Comparison of ENCODE assay signal across 11 cellular contexts in the genomic region with DNA sequence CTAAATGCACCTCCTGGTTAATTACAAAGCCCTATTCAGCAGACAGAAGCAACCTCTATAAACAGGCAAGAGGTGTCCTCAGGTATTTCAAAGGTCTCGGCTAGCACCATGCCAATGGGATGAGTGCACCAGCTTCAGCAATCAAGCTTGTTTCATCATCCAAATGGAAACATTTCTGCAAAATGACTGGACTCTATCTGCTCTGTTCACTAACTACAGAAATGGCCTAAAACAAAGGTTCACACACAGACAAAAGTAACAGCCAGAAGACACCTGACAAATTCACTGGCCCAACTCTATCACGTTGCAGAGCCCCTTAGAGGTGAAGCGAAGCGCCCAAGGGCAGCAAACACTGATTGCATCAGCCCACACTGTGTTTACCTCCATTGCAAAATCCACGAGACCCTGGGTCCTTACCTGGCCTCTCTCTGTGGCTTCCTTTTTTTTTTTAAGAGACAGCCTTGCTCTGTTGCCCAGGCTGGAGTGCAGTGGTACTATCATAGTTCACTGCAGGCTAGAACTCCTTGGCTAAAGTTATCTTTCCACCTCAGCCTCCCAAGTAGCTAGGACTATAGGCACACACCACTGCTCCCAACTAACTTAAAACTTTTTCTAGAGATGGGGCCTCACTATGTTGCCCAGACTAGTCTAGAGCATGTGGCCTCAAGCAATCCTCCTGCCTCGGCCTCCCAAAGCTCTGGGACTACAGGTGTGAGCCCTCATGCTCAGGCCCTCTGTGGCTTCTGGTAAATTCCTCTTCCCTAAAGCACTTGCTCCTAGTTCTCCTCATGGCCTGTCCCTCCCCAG. TPM values are rescaled to one million over a fixed set of nuclear protein-coding genes. Genes with fewer than 3 reads are reported as not detected.
DNase-seq lines count a peak whose midpoint lies in the region; ATAC-seq and TF ChIP-seq lines count a peak whose summit lies in the region.
"Had no signal": no experiment of that assay in that cellular context is flagged by ENCODE, and none has a peak within 500 bp of the region (broad histone marks: within the 10 kb centered on the region; RNA-seq: fewer than 3 reads in every experiment).

No MANE protein-coding gene starts in this region.

- H4K20me1 ChIP-seq in IMR-90 (ENCODE audit: insufficient read depth, low read length), result no peaks in the 10 kb centered on the region

- peak; percentile 36 for DNase-seq in DMS79 treated with DMSO at 0.1 percent for 48 hours (lab: John Stamatoyannopoulos, UW)
- no peak for DNase-seq in DMS79 (lab: John Stamatoyannopoulos, UW)
- DNase-seq in IMR-90, result peak; percentile 71
- no peak for DNase-seq in adipocyte (ENCODE audit: low read depth)
- no peak for DNase-seq in naive thymus-derived CD4-positive, alpha-beta T cell
- DNase-seq in dermis blood vessel endothelial cell, result no peak
- no peak for DNase-seq in putamen (ENCODE audit: low spot score)
- no peak for DNase-seq in effector CD4-positive, alpha-beta T cell
- DNase-seq: midbrain, NCI-H187 treated with DMSO at 0.1 percent for 48 hours had no signal

- H3K27me3 ChIP-seq in IMR-90 (ENCODE audit: control insufficient read depth, insufficient read depth, low read length) (no peaks in the 10 kb centered on the region), adipocyte (replicated peaks; ENCODE audit: control insufficient read depth, insufficient read depth, low read length) (no peaks in the 10 kb centered on the region)
- no peaks in the 10 kb centered on the region for H3K27me3 ChIP-seq in naive thymus-derived CD4-positive, alpha-beta T cell (ENCODE audit: control insufficient read depth in 2 of 2, insufficient read depth in 2 of 2, low read length in 2 of 2)

- peak overlapping the region; percentile 98 for H2BK120ac ChIP-seq in IMR-90 (ENCODE audit: low read depth, low read length)

- WGBS in IMR-90 (ENCODE audit: extremely low coverage in 2 of 2, insufficient read length in 1 of 2), 2 experiments, result no CpG with 5 or more reads among the region's 6 CpGs

- H3K4me2 ChIP-seq in IMR-90 (ENCODE audit: low read depth, low read length), result no peak overlapping the region

- no peaks in the 10 kb centered on the region for H3K9me3 Mint-ChIP-seq in naive thymus-derived CD4-positive, alpha-beta T cell

- peak overlapping the region; percentile 86 for H4K91ac ChIP-seq in IMR-90 (ENCODE audit: insufficient read depth, low read depth, low read length)

- H3K9me3 ChIP-seq in IMR-90 (ENCODE audit: control insufficient read depth, insufficient read depth, low read length) (no peaks in the 10 kb centered on the region), adipocyte (ENCODE audit: control insufficient read depth, low read length) (no peaks in the 10 kb centered on the region)
- H3K9me3 ChIP-seq in naive thymus-derived CD4-positive, alpha-beta T cell (ENCODE audit: control insufficient read depth in 2 of 3, low read length in 3 of 3), result no peaks in the 10 kb centered on the region

- no peak for TF ChIP-seq POLR2A in IMR-90 (IDR thresholded peaks at IDR 0.05; ENCODE audit: low read depth, low read length)

- BruUV-seq in IMR-90 (replicated peaks; lab: Mats Ljungman, UMichigan), result no TSS peak

- H4K8ac ChIP-seq in IMR-90 (ENCODE audit: low read depth in 2 of 2, low read length in 2 of 2), result peak overlapping the region; percentile 59 to 97; a peak in 2 of 4 replicates

- peaks cover 30% of the 10 kb centered on the region for H3K9me1 ChIP-seq in IMR-90 (ENCODE audit: insufficient read depth, low read length)

- peak overlapping the region; percentile 6; the same call in 1 of the 2 replicates for H3K27ac ChIP-seq in IMR-90 (ENCODE audit: insufficient read depth, low read length)
- H3K27ac ChIP-seq in naive thymus-derived CD4-positive, alpha-beta T cell (ENCODE audit: low read depth, low read length), result peak overlapping the region; percentile 73
- H3K27ac ChIP-seq: 22Rv1 had no signal

- in situ Hi-C loops in IMR-90 (cut with MboI; ENCODE audit: low sequenced_read_pairs), result loop anchor here (5.0 to 25.0 kb wide), 3 partner anchors 83 to 737 kb away; a partner anchor contains a TSS

- H3K27me3 Mint-ChIP-seq in naive thymus-derived CD4-positive, alpha-beta T cell, result no peaks in the 10 kb centered on the region

- H2AFZ ChIP-seq in IMR-90 (replicated peaks; ENCODE audit: low read length, poor library complexity), result no peak overlapping the region

- H3K27ac Mint-ChIP-seq in naive thymus-derived CD4-positive, alpha-beta T cell, result peak overlapping the region; percentile 87 to 99 (median 95)

- H3K36me3 ChIP-seq in IMR-90 (ENCODE audit: control insufficient read depth, insufficient read depth, low read length) (no peaks in the 10 kb centered on the region), adipocyte (ENCODE audit: control insufficient read depth, insufficient read depth, low read length, severe bottlenecking) (no peaks in the 10 kb centered on the region)
- H3K36me3 ChIP-seq in naive thymus-derived CD4-positive, alpha-beta T cell (ENCODE audit: control insufficient read depth in 2 of 3, insufficient read depth in 3 of 3, low read length in 3 of 3), result no peaks in the 10 kb centered on the region

- H3K4me3 ChIP-seq in IMR-90 (ENCODE audit: insufficient read depth, low read depth, low read length) (no peak overlapping the region), adipocyte (ENCODE audit: low read length) (peak overlapping the region; percentile 73)
- no peak overlapping the region for H3K4me3 ChIP-seq in naive thymus-derived CD4-positive, alpha-beta T cell (ENCODE audit: low read length)

- CTCF ChIA-PET in IMR-90 (lab: Yijun Ruan, JAX), result interaction anchor here (0.8 to 4.2 kb wide), 2 partner anchors 8 to 82 kb away, joined by 3 to 23 read pairs; a partner anchor contains a TSS
- CTCF ChIA-PET in naive thymus-derived CD4-positive, alpha-beta T cell (lab: Charles Lee), result interaction anchor here (2.3 to 10.2 kb wide), 4 partner anchors 9 to 84 kb away, joined by 11 to 209 read pairs (median 18); a partner anchor contains a TSS

- peaks cover 9 to 63% of the 10 kb centered on the region in 2 experiments; a peak in 3 of 4 replicates for H3K79me1 ChIP-seq in IMR-90 (ENCODE audit: low read depth in 1 of 2, low read length in 2 of 2)

- peak overlapping the region; percentile 13 to 86 (median 80) for H3K4me3 Mint-ChIP-seq in naive thymus-derived CD4-positive, alpha-beta T cell

- no peak for ATAC-seq in IMR-90 (ENCODE audit: low read depth)
- no peak for ATAC-seq in naive thymus-derived CD4-positive, alpha-beta T cell

- dilution Hi-C loops in IMR-90 (cut with HindIII; ENCODE audit: low sequenced_read_pairs, unreplicated experiment), result no loop called here

- 0 out of 2 replicates have a peak overlapping the region, but pooled peaks have one; percentile 22 for H3K18ac ChIP-seq in IMR-90 (ENCODE audit: low read depth, low read length)

- peak overlapping the region; percentile 97 for H3K4ac ChIP-seq in IMR-90 (ENCODE audit: low read depth, low read length)

- no peak for TF ChIP-seq CTCF in IMR-90 (conservative IDR thresholded peaks at IDR 0.05; ENCODE audit: low read depth, low read length)

- H2BK5ac ChIP-seq in IMR-90 (ENCODE audit: low read depth, low read length, poor library complexity, severe bottlenecking), result peak overlapping the region; percentile 94

- H3K36me3 Mint-ChIP-seq in naive thymus-derived CD4-positive, alpha-beta T cell, result peaks cover 0 to 4% (median 2%) of the 10 kb centered on the region in 5 donors

- peaks cover 47 to 74% (median 69%) of the 10 kb centered on the region in 7 donors for H3K4me1 Mint-ChIP-seq in naive thymus-derived CD4-positive, alpha-beta T cell

- H3K4me1 ChIP-seq in IMR-90 (ENCODE audit: control insufficient read depth, insufficient read depth, low read length) (peaks cover 39% of the 10 kb centered on the region), adipocyte (ENCODE audit: control insufficient read depth, insufficient read depth, low read length) (peaks cover 68% of the 10 kb centered on the region)
- H3K4me1 ChIP-seq in naive thymus-derived CD4-positive, alpha-beta T cell (ENCODE audit: control insufficient read depth in 2 of 2, insufficient read depth in 2 of 2, low read length in 2 of 2), result peaks cover 45 to 54% of the 10 kb centered on the region in 2 donors

- POLR2A ChIA-PET in IMR-90 (lab: Charles Lee; ENCODE audit: unreplicated experiment), result no interaction called here
- POLR2A ChIA-PET in naive thymus-derived CD4-positive, alpha-beta T cell (lab: Charles Lee), result interaction anchor here (1.1 to 17.2 kb wide), 5 partner anchors 9 to 79 kb away, joined by 3 to 255 read pairs (median 22); a partner anchor contains a TSS

- H2AK9ac ChIP-seq in IMR-90 (replicated peaks; ENCODE audit: low read depth, low read length, poor library complexity), result peak overlapping the region; percentile 74

- TF ChIP-seq RAD21 in IMR-90 (IDR thresholded peaks at IDR 0.05; ENCODE audit: low read length), result no peak

- intact Hi-C loops in IMR-90 (cut with micrococcal nuclease), result loop anchor here (5.0 kb wide), 1 partner anchor 63 kb away; no protein-coding TSS in a partner anchor
- intact Hi-C loops in naive thymus-derived CD4-positive, alpha-beta T cell (cut with micrococcal nuclease), result loop anchor here in 1 of 2 donors (1.0 kb wide), 2 partner anchors 9 kb away; a partner anchor contains a TSS

- peak overlapping the region; percentile 83; the same call in 1 of the 2 replicates for H3K23ac ChIP-seq in IMR-90 (ENCODE audit: low read depth, low read length)

- peak overlapping the region; percentile 89 for H3K14ac ChIP-seq in IMR-90 (replicated peaks; ENCODE audit: low read depth, low read length)

- H2BK15ac ChIP-seq in IMR-90 (ENCODE audit: low read depth, low read length), result peak overlapping the region; percentile 67; the same call in 1 of the 3 replicates

- H2BK20ac ChIP-seq in IMR-90 (ENCODE audit: low read depth, low read length), result peak overlapping the region; percentile 91

- H3K9ac ChIP-seq in IMR-90 (ENCODE audit: low read depth, low read length) (no peak overlapping the region), adipocyte (ENCODE audit: low read length) (peak overlapping the region; percentile 91)

- peak overlapping the region; percentile 35; the same call in 1 of the 2 replicates for H3K56ac ChIP-seq in IMR-90 (ENCODE audit: extremely low read depth, insufficient read depth, low read length)

- peak overlapping the region; percentile 91 for H2AK5ac ChIP-seq in IMR-90 (ENCODE audit: low read depth, low read length)

- no peak overlapping the region for H4K5ac ChIP-seq in IMR-90 (ENCODE audit: low read depth, low read length)

RNA-seq across cellular contexts. Expression of a gene that starts 8.5 kb away (rescaled TPM):
- 5.0 TPM in 2 replicates for total RNA-seq in IMR-90 (2012; rRNA removed)
- polyA plus RNA-seq in IMR-90 (2012; rRNA removed), result 2.9 and 3.1 TPM in 2 replicates
- polyA plus RNA-seq in IMR-90 (2012; cell fraction: cytosol; rRNA removed), result 1.9 and 2.6 TPM in 2 replicates
- polyA plus RNA-seq in IMR-90 (2012; cell fraction: nucleus; rRNA removed; ENCODE audit: low replicate concordance), result 6.1 and 7.9 TPM in 2 replicates
- total RNA-seq in naive thymus-derived CD4-positive, alpha-beta T cell, result 10 to 100 TPM; 46.7 to 83.9 (median 52.5) TPM
- 1 to 10 TPM; 6.8 to 7.0 TPM for polyA plus RNA-seq in naive thymus-derived CD4-positive, alpha-beta T cell
- total RNA-seq in dermis blood vessel endothelial cell, result 15.5 and 33.6 TPM in 2 replicates

RNA-seq across cellular contexts. Expression of a gene that starts 9.9 kb away (rescaled TPM):
- total RNA-seq in IMR-90 (2012; rRNA removed) (32.4 and 59.2 TPM in 2 replicates), dermis blood vessel endothelial cell (50.2 and 56.9 TPM in 2 replicates)
- 31.7 and 40.4 TPM in 2 replicates for polyA plus RNA-seq in IMR-90 (2012; rRNA removed)
- polyA plus RNA-seq in IMR-90 (2012; cell fraction: cytosol; rRNA removed), result 13.3 and 15.9 TPM in 2 replicates
- 5.0 and 14.4 TPM in 2 replicates for polyA plus RNA-seq in IMR-90 (2012; cell fraction: nucleus; rRNA removed; ENCODE audit: low replicate concordance)
- total RNA-seq in naive thymus-derived CD4-positive, alpha-beta T cell, result 10 to 100 TPM; 12.3 to 31.6 (median 19.8) TPM
- 10 to 100 TPM; 55.2 to 56.9 TPM for polyA plus RNA-seq in naive thymus-derived CD4-positive, alpha-beta T cell

Comparison
In these comparisons a context has a peak if more than half of its experiments do, and no peak if none do; other contexts are left out.
1. DNase-seq: peak in DMS79 treated with DMSO at 0.1 percent for 48 hours (single experiment) and IMR-90 (single experiment); none in DMS79 (single experiment), adipocyte (single experiment), naive thymus-derived CD4-positive, alpha-beta T cell (0 of 9), dermis blood vessel endothelial cell (single experiment), putamen (single experiment) and effector CD4-positive, alpha-beta T cell (single experiment).